ENCODE assay signal across 8 cellular contexts in genomic region chr3:179347383-179348194, GRCh38. TPM values are rescaled to one million over a fixed set of nuclear protein-coding genes. Genes with fewer than 3 reads are reported as not detected.
DNase-seq lines count a peak whose midpoint lies in the region; ATAC-seq and TF ChIP-seq lines count a peak whose summit lies in the region.

MFN1 (plus strand) TSS chr3:179347709; CDS start chr3:179348852, 1,143 bp downstream.

- H3K4me3 ChIP-seq in AG10803 (ENCODE audit: low read length), result peak within 1 kb of the TSS; percentile 86

- peak; percentile 96 for DNase-seq in AG10803 (ENCODE audit: low read depth)
- peak; percentile 86 for DNase-seq in NCI-H460 (ENCODE audit: extremely low read depth, low read depth)
- peak; percentile 84 for DNase-seq in activated CD4-positive, CD25-positive, alpha-beta regulatory T cell treated with anti-CD3 and anti-CD28 coated beads, Interleukin-2, amount 50 U/mL, for 72 hours
- peak; percentile 79 to 84 for DNase-seq in cerebellar nuclear complex (lab: John Stamatoyannopoulos, UW)
- peak; percentile 98 for DNase-seq in islet precursor cell
- peak; percentile 73 to 83 (median 82) for DNase-seq in stimulated activated CD4-positive, alpha-beta T cell treated with anti-CD3 and anti-CD28 coated beads, Interleukin-12 subunit alpha, Interleukin-12 subunit beta, amount 100 ng/mL, for 48 hours (ENCODE audit: low read depth in 2 of 3, low spot score in 1 of 3)

- no peak for TF ChIP-seq CTCF in AG10803 (conservative IDR thresholded peaks at IDR 0.05; ENCODE audit: low read length)

- ATAC-seq in GM19043 (IDR thresholded peaks at IDR 0.05; ENCODE audit: low read depth, unreplicated experiment), result peak; percentile 88
- peak; percentile 91 for ATAC-seq in HG03378 (IDR thresholded peaks at IDR 0.05; ENCODE audit: unreplicated experiment)

RNA-seq across cellular contexts. Expression of gene MFN1, which starts in this region (rescaled TPM):
- 37.2 and 42.4 TPM in 2 replicates for total RNA-seq in NCI-H460 (2014; rRNA removed; shearing (Covaris generic))
- 14.3 and 26.6 TPM in 2 replicates for polyA plus RNA-seq in NCI-H460 (2014; cell fraction: nucleus; rRNA removed)

Comparison
In these comparisons a context has a peak if more than half of its experiments do, and no peak if none do; other contexts are left out.
1. Peak in every context shown above with its lines: DNase-seq, ATAC-seq and H3K4me3 ChIP-seq.